ENCODE assay signal across 16 cellular contexts in the genomic region with DNA sequence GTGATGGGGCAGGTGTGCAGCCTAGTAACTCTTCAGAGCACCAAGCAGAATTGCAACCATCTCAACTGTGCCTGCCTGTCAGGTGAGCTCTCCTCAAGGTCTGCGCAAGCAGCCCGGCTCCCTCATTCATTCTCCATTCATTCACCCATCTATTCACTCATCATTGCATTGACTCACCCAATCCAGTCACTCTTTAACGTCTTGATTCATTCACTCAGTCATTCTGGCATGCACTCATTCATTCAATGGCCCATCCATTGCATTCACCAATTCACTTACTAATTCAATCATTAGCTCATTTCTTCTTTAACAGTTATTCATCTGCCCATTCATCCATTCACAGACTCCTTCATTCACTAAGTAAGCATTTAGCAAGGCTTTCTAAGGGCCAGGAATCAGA.
DNase-seq lines count a peak whose midpoint lies in the region; ATAC-seq and TF ChIP-seq lines count a peak whose summit lies in the region.
"Had no signal": no experiment of that assay in that cellular context is flagged by ENCODE, and none has a peak within 500 bp of the region (broad histone marks: within the 10 kb centered on the region; RNA-seq: fewer than 3 reads in every experiment).

No MANE protein-coding gene starts in this region.

- DNase-seq in GDM1 (lab: John Stamatoyannopoulos, UW): peak; percentile 1
- DNase-seq in NCI-H1436 treated with DMSO at 0.1 percent for 48 hours (lab: John Stamatoyannopoulos, UW): peak; percentile 11
- no peak for DNase-seq in foreskin keratinocyte
- DNase-seq in posterior vena cava (ENCODE audit: low spot score): peak; percentile 37
- DNase-seq in NCI-H2227 (lab: John Stamatoyannopoulos, UW; ENCODE audit: unreplicated experiment): no peak
- no peak for DNase-seq in T-helper 1 cell
- DNase-seq in LoVo (ENCODE audit: low spot score): no peak
- DNase-seq: CD8-positive, alpha-beta T cell; COR-L47; DMS153; DND-41; GF-D8; H7 had no signal

- no peak overlapping the region for H3K27ac ChIP-seq in foreskin keratinocyte
- H3K27ac ChIP-seq: C4-2B had no signal

- intact Hi-C loops in posterior vena cava (cut with DNase I): no loop called here

- no peak for TF ChIP-seq CTCF in foreskin keratinocyte (conservative IDR thresholded peaks at IDR 0.05)

- no peaks in the 10 kb centered on the region for H3K27me3 ChIP-seq in foreskin keratinocyte

- peak; percentile 33 for ATAC-seq in foreskin keratinocyte
- ATAC-seq: CD8-positive, alpha-beta T cell; GM23338; HepG2 had no signal

- H3K4me1 ChIP-seq in foreskin keratinocyte: no peaks in the 10 kb centered on the region

Comparison
In these comparisons a context has a peak if more than half of its experiments do, and no peak if none do; other contexts are left out.
1. DNase-seq: peak in GDM1 (single experiment), NCI-H1436 treated with DMSO at 0.1 percent for 48 hours (single experiment) and posterior vena cava (single experiment); none in foreskin keratinocyte (0 of 2), NCI-H2227 (single experiment), T-helper 1 cell (0 of 5) and LoVo (single experiment).